In the genomic region with DNA sequence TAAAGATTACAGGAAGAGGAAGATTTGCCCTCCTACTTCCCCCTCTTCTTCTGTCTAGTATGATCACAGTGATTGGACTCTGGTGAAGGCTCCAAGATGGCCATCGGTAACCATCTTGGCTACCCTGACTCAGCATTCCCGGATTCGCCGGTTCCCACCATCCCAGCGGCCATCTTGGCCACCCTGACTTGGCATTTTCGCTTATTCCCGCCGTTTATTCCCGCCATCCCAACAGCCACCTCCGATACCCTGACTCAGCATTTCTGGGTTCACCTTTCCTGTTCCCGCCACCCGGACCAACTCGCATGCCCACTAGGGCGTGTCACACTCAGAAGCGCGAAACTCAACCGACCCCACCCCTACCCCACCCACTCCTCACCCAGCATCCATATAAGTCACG, we compare ENCODE assay signal across 32 cellular contexts.
"Had no signal": no experiment of that assay in that cellular context is flagged by ENCODE, and none has a peak within 500 bp of the region (broad histone marks: within the 10 kb centered on the region; RNA-seq: fewer than 3 reads in every experiment).

No MANE protein-coding gene starts in this region.

- H3K9me3 ChIP-seq: Peyer's patch, SJSA1, SK-N-SH had no signal

- FAIRE-seq: colon, TTC549 had no signal

- H3K4me1 ChIP-seq: SJSA1 had no signal

- H3K27me3 Mint-ChIP-seq: activated CD4-positive, alpha-beta T cell treated with anti-CD3 and anti-CD28 coated beads for 36 hours; activated CD4-positive, alpha-beta T cell treated with anti-CD3 and anti-CD28 coated beads, Interleukin-2, amount 10 ng/mL, durations not matched to agents 7 days and 5 days; activated naive CD8-positive, alpha-beta T cell treated with anti-CD3 and anti-CD28 coated beads for 36 hours; activated T-cell treated with anti-CD3 and anti-CD28 coated beads, Interleukin-2, amount 50 U/mL, for 24 hours had no signal

- H3K27ac Mint-ChIP-seq: activated CD4-positive, alpha-beta T cell treated with anti-CD3 and anti-CD28 coated beads for 36 hours; activated CD8-positive, alpha-beta T cell treated with anti-CD3 and anti-CD28 coated beads, Interleukin-2, amount 10 ng/mL, durations not matched to agents 7 days and 5 days; activated naive CD8-positive, alpha-beta T cell treated with anti-CD3 and anti-CD28 coated beads for 36 hours; activated T-cell treated with anti-CD3 and anti-CD28 coated beads, Interleukin-2, amount 50 U/mL, for 24 hours; activated T-helper 2 cell treated with anti-CD3 and anti-CD28 coated beads, Interferon-gamma antibody, Interleukin-2, Interleukin-4, amounts not matched to agents 10 μg/mL and 5 μg/mL and 100 μg/mL, durations not matched to agents 14 hours and 24 hours and 36 hours; T-helper 1 cell treated with Interleukin-12 subunit alpha and Interleukin-12 subunit beta and Interleukin-4 antibody, amounts not matched to agents 30 μg/mL and 1 μg/mL, for 36 hours; T-helper 2 cell treated with Interferon-gamma antibody and Interleukin-4, amounts not matched to agents 5 μg/mL and 100 μg/mL, for 36 hours had no signal

- H3K4me2 ChIP-seq: SK-N-SH had no signal

- DNase-seq: activated CD4-positive, alpha-beta T cell treated with anti-CD3 and anti-CD28 coated beads for 36 hours; activated CD4-positive, alpha-beta T cell treated with anti-CD3 and anti-CD28 coated beads, Interleukin-2, amount 10 ng/mL, durations not matched to agents 7 days and 5 days; activated CD4-positive, alpha-beta T cell treated with anti-CD3 and anti-CD28 coated beads, Interleukin-2, amount 50 U/mL, for 48 hours; activated CD8-positive, alpha-beta T cell treated with anti-CD3 and anti-CD28 coated beads, Interleukin-2, amount 10 ng/mL, durations not matched to agents 7 days and 5 days; activated gamma-delta T cell treated with Interleukin-2 at 50 U/mL for 16 hours; activated naive CD4-positive, alpha-beta T cell treated with anti-CD3 and anti-CD28 coated beads, Interleukin-2, amount 50 U/mL, for 16 hours; activated naive CD8-positive, alpha-beta T cell treated with anti-CD3 and anti-CD28 coated beads for 36 hours; activated T-cell treated with anti-CD3 and anti-CD28 coated beads, Interleukin-2, amount 50 U/mL, for 24 hours; amniotic stem cell; aorta; brain microvascular endothelial cell; central memory CD4-positive, alpha-beta T cell; NCI-H1105; NCI-H1417 treated with DMSO at 0.1 percent for 48 hours; NCI-H1694 treated with DMSO at 0.1 percent for 48 hours; NCI-H2029; NCI-H510A; NCI-H526; NCI-H748 treated with DMSO at 0.1 percent for 48 hours; NK-92 treated with Interleukin-12 subunit alpha and Interleukin-12 subunit beta, amount 100 ng/mL, for 24 hours; PC-3; Peyer's patch; RPMI8226; SHP77 treated with DMSO at 0.1 percent for 48 hours; SK-N-SH had no signal

- H3K4me3 Mint-ChIP-seq: activated CD4-positive, alpha-beta T cell treated with anti-CD3 and anti-CD28 coated beads for 36 hours; activated CD4-positive, alpha-beta T cell treated with anti-CD3 and anti-CD28 coated beads, Interleukin-2, amount 10 ng/mL, durations not matched to agents 7 days and 5 days; activated CD8-positive, alpha-beta T cell treated with anti-CD3 and anti-CD28 coated beads, Interleukin-2, amount 10 ng/mL, durations not matched to agents 7 days and 5 days; activated naive CD8-positive, alpha-beta T cell treated with anti-CD3 and anti-CD28 coated beads for 36 hours; activated T-cell treated with anti-CD3 and anti-CD28 coated beads, Interleukin-2, amount 50 U/mL, for 24 hours; T-helper 1 cell treated with Interleukin-12 subunit alpha and Interleukin-12 subunit beta and Interleukin-4 antibody, amounts not matched to agents 30 μg/mL and 1 μg/mL, for 36 hours; T-helper 2 cell treated with Interferon-gamma antibody and Interleukin-4, amounts not matched to agents 5 μg/mL and 100 μg/mL, for 36 hours had no signal

- ATAC-seq: activated CD4-positive, alpha-beta T cell treated with anti-CD3 and anti-CD28 coated beads for 36 hours; activated CD4-positive, CD25-positive, alpha-beta regulatory T cell treated with anti-CD3 and anti-CD28 coated beads, Interleukin-2, amount 50 U/mL, for 24 hours; activated CD8-positive, alpha-beta T cell treated with anti-CD3 and anti-CD28 coated beads, Interleukin-2, amount 10 ng/mL, durations not matched to agents 7 days and 5 days; PC-3 had no signal

- H3K4me3 ChIP-seq: Peyer's patch, SJSA1 had no signal

- H3K27ac ChIP-seq: brain microvascular endothelial cell, Peyer's patch, SJSA1 had no signal
